ENCODE assay signal across 2 cellular contexts in the genomic region with DNA sequence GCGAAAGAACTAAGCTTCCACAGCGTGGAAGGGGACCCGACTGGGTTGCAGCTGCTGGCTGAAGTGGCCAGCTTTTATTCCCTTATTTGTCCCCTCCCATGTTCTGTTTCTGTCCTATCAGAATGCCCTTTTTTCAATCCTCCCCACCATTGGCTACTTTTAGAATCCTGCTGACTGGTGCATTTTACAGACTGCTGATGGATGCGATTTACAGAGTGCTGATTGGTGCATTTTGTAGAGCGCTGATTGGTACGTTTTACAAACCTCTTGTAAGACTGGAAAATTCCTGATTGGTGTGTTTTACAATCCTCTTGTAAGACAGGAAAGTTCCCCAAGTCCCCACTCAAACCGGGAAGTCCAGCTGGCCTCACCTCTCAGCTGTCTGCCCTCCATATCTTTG.
A peak's percentile ranks its signal among the peaks of the same experiment; 100 is the strongest.
TF ChIP-seq lines count a peak whose summit lies in the region.

No MANE protein-coding gene starts in this region.

TF ChIP-seq in HepG2, 621 proteins besides CTCF, POLR2A, EP300 and RAD21:
- TF ChIP-seq SIN3A (IDR thresholded peaks at IDR 0.05; ENCODE audit: borderline replicate concordance, low read depth, low read length) (no peak), MAFF (IDR thresholded peaks at IDR 0.05; ENCODE audit: low read depth, low read length) (peak; percentile 87), MAFK (conservative IDR thresholded peaks at IDR 0.05 in 1 of 2, IDR thresholded peaks at IDR 0.05 in 1 of 2; ENCODE audit: low read length in 2 of 2) (peak; percentile 73 to 88)
- TF ChIP-seq, protein P1, sequence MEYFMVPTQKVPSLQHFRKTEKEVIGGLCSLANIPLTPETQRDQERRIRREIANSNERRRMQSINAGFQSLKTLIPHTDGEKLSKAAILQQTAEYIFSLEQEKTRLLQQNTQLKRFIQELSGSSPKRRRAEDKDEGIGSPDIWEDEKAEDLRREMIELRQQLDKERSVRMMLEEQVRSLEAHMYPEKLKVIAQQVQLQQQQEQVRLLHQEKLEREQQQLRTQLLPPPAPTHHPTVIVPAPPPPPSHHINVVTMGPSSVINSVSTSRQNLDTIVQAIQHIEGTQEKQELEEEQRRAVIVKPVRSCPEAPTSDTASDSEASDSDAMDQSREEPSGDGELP (IDR thresholded peaks at IDR 0.05; ENCODE audit: borderline replicate concordance, low read depth), result no peak

TF ChIP-seq in IMR-90, 13 proteins besides CTCF, POLR2A, EP300 and RAD21:
- no peak for TF ChIP-seq SMC3 (IDR thresholded peaks at IDR 0.05; ENCODE audit: low read depth, low read length)
- TF ChIP-seq MAFK (IDR thresholded peaks at IDR 0.05; ENCODE audit: low read depth, low read length), result peak; percentile 83
